8 cellular contexts compared by ENCODE assay signal in genomic region chr19:40717880-40718773, GRCh38. TPM values are rescaled to one million over a fixed set of nuclear protein-coding genes. Genes with fewer than 3 reads are reported as not detected.
DNase-seq lines count a peak whose midpoint lies in the region; ATAC-seq, FAIRE-seq and TF ChIP-seq lines count a peak whose summit lies in the region.

No MANE protein-coding gene starts in this region.

- peak overlapping the region; percentile 86; the same call in 1 of the 2 replicates for H3K9ac ChIP-seq in MM.1S (ENCODE audit: low read length)

- H3K27ac Mint-ChIP-seq in CD14-positive monocyte = peak overlapping the region; percentile 70 to 94 (median 86)

- H3K4me3 Mint-ChIP-seq in CD14-positive monocyte = peak overlapping the region; percentile 84 to 94

- no peak for ATAC-seq in lower lobe of right lung
- no peak for ATAC-seq in GM18511 (IDR thresholded peaks at IDR 0.05; ENCODE audit: unreplicated experiment)

- FAIRE-seq in bronchial epithelial cell (lab: Jason Lieb, UNC) = no peak

- peak overlapping the region; percentile 100 for H3K4me2 ChIP-seq in MM.1S (ENCODE audit: low read depth, low read length)

- H4K20me1 ChIP-seq in MM.1S (ENCODE audit: insufficient read depth, low read length) = no peaks in the 10 kb centered on the region

- H2AFZ ChIP-seq in MM.1S (ENCODE audit: low read length) = no peak overlapping the region; the same call in 1 of the 2 replicates

- TF ChIP-seq EP300 in transverse colon (IDR thresholded peaks at IDR 0.05; ENCODE audit: low read depth) = no peak

- DNase-seq in CD14-positive monocyte (ENCODE audit: low spot score) (no peak), MM.1S (no peak), bronchial epithelial cell (ENCODE audit: low read depth) (peak; percentile 33), lower lobe of right lung (peak; percentile 74), transverse colon (peak; percentile 45), cerebellum (ENCODE audit: low spot score) (no peak), HuH-7.5 (ENCODE audit: low spot score) (no peak)

- H3K4me1 ChIP-seq in MM.1S (ENCODE audit: low read length) (peaks cover 37% of the 10 kb centered on the region), lower lobe of right lung (peaks cover 69% of the 10 kb centered on the region), transverse colon (peaks cover 18 to 75% (median 61%) of the 10 kb centered on the region in 4 donors)

- TF ChIP-seq CTCF in CD14-positive monocyte (IDR thresholded peaks at IDR 0.05) (no peak), MM.1S (IDR thresholded peaks at IDR 0.05; ENCODE audit: low read length) (no peak), bronchial epithelial cell (IDR thresholded peaks at IDR 0.05; ENCODE audit: insufficient read depth, low read length, severe bottlenecking) (no peak), lower lobe of right lung (IDR thresholded peaks at IDR 0.05) (no peak), transverse colon (IDR thresholded peaks at IDR 0.05) (no peak)

- H3F3A ChIP-seq in MM.1S (ENCODE audit: insufficient read depth, low read length) = peaks cover 4% of the 10 kb centered on the region; the same call in 1 of the 2 replicates

- H3K79me2 ChIP-seq in MM.1S (ENCODE audit: low read length) = peaks cover 24% of the 10 kb centered on the region

- peaks cover 0 to 3% (median 0%) of the 10 kb centered on the region in 7 donors for H3K9me3 Mint-ChIP-seq in CD14-positive monocyte

- no peak for TF ChIP-seq POLR2A in transverse colon (IDR thresholded peaks at IDR 0.05)

- peaks cover 14 to 17% of the 10 kb centered on the region in 2 donors for H3K36me3 Mint-ChIP-seq in CD14-positive monocyte

- H3K4me3 ChIP-seq in MM.1S (ENCODE audit: low read length) = peak overlapping the region; percentile 85
- H3K4me3 ChIP-seq in bronchial epithelial cell (ENCODE audit: low read depth, low read length) = peak overlapping the region; percentile 99
- H3K4me3 ChIP-seq in lower lobe of right lung = peak overlapping the region; percentile 90
- peak overlapping the region; percentile 68 to 96 (median 88) for H3K4me3 ChIP-seq in transverse colon

- H3K9me2 ChIP-seq in MM.1S (replicated peaks; ENCODE audit: insufficient read depth, low read length) = no peaks in the 10 kb centered on the region

- no peaks in the 10 kb centered on the region for H3K9me3 ChIP-seq in MM.1S (replicated peaks; ENCODE audit: insufficient read depth, low read length)
- no peaks in the 10 kb centered on the region for H3K9me3 ChIP-seq in lower lobe of right lung
- no peaks in the 10 kb centered on the region for H3K9me3 ChIP-seq in transverse colon

- peaks cover 78% of the 10 kb centered on the region for H3K4me1 Mint-ChIP-seq in CD14-positive monocyte

- H3K36me3 ChIP-seq in MM.1S (replicated peaks; ENCODE audit: insufficient read depth, low read length) = no peaks in the 10 kb centered on the region
- peaks cover 13% of the 10 kb centered on the region for H3K36me3 ChIP-seq in bronchial epithelial cell (ENCODE audit: control insufficient read depth, insufficient read depth, low read length)
- H3K36me3 ChIP-seq in lower lobe of right lung = peaks cover 2% of the 10 kb centered on the region
- H3K36me3 ChIP-seq in transverse colon = no peaks in the 10 kb centered on the region

- WGBS in transverse colon (ENCODE audit: low coverage in 1 of 2), 2 donors = 0 to 22% methylated on average over 1 to 20 of the region's 20 CpGs

- in situ Hi-C loops in transverse colon (cut with MboI; ENCODE audit: low pct_ligation_motif_present in 1 of 4, low pct_unique_long_range_greater_than_20kb in 1 of 4, low sequenced_read_pairs in 3 of 4) = loop anchor here in 2 of 4 donors (5.0 to 25.0 kb wide), 2 partner anchors 34 to 94 kb away; partner anchors contain the start of genes ACTMAP (in 1 of the 2) and SNRPA (in 1 of the 2)

- intact Hi-C loops in CD14-positive monocyte (cut with micrococcal nuclease) = loop anchor here in 1 of 2 donors (1.0 to 2.0 kb wide), 3 partner anchors 27 to 80 kb away; no protein-coding TSS in a partner anchor
- intact Hi-C loops in lower lobe of right lung (cut with DNase I) = no loop called here
- intact Hi-C loops in transverse colon (cut with DNase I; ENCODE audit: low total_unique reads) = loop anchor here (10.0 kb wide), 1 partner anchor 87 kb away; no protein-coding TSS in a partner anchor

- H3K27ac ChIP-seq in MM.1S (ENCODE audit: low read length) (no peak overlapping the region), lower lobe of right lung (peak overlapping the region; percentile 99), transverse colon (peak overlapping the region; percentile 94 to 99 (median 98))

- peaks cover 0 to 6% (median 4%) of the 10 kb centered on the region in 3 donors for H3K27me3 Mint-ChIP-seq in CD14-positive monocyte (ENCODE audit: low read depth in 3 of 3)

- H3K27me3 ChIP-seq in MM.1S (replicated peaks; ENCODE audit: insufficient read depth, low read length) (no peaks in the 10 kb centered on the region), bronchial epithelial cell (ENCODE audit: control insufficient read depth, insufficient read depth, low read length) (no peaks in the 10 kb centered on the region), lower lobe of right lung (ENCODE audit: low read depth) (no peaks in the 10 kb centered on the region), transverse colon (no peaks in the 10 kb centered on the region)

RNA-seq across cellular contexts. Expression of gene ITPKC, which starts 1.2 kb away (rescaled TPM):
- polyA plus RNA-seq in CD14-positive monocyte = 1 to 10 TPM; 2.7 to 2.9 TPM
- 26.9 and 34.7 TPM in 2 replicates for total RNA-seq in bronchial epithelial cell
- total RNA-seq in lower lobe of right lung = 34.9 TPM
- 10 to 100 TPM; 14.7 to 56.1 (median 33.8) TPM for total RNA-seq in transverse colon
- 6.7 TPM for total RNA-seq in cerebellum

RNA-seq across cellular contexts. Expression of gene COQ8B, which starts 1.4 kb away (rescaled TPM):
- 10 to 100 TPM; 16.0 to 23.4 TPM for polyA plus RNA-seq in CD14-positive monocyte
- 20.0 and 23.9 TPM in 2 replicates for total RNA-seq in bronchial epithelial cell
- total RNA-seq in lower lobe of right lung = 43.9 TPM
- 10 to 100 TPM; 15.3 to 41.2 (median 36.5) TPM for total RNA-seq in transverse colon
- 31.7 TPM for total RNA-seq in cerebellum

RNA-seq across cellular contexts. Expression of gene NUMBL, which starts 27.7 kb away (rescaled TPM):
- polyA plus RNA-seq in CD14-positive monocyte = under 1 TPM; 0.12 to 0.45 TPM
- total RNA-seq in bronchial epithelial cell (8.4 and 12.9 TPM in 2 replicates), lower lobe of right lung (17.7 TPM), transverse colon (10 to 100 TPM in 3 of 4 donors, 1 to 10 TPM in 1; 9.0 to 44.9 (median 20.4) TPM), cerebellum (15.2 TPM)

RNA-seq across cellular contexts. Expression of gene ACTMAP, which starts 32.1 kb away (rescaled TPM):
- 1 to 10 TPM; 4.3 to 8.5 TPM for polyA plus RNA-seq in CD14-positive monocyte
- 0.26 TPM in 2 replicates for total RNA-seq in bronchial epithelial cell
- total RNA-seq in lower lobe of right lung = 17.6 TPM
- total RNA-seq in transverse colon = 10 to 100 TPM in 2 of 4 donors, 1 to 10 TPM in 2; 8.3 to 29.1 (median 12.1) TPM
- 0.82 TPM for total RNA-seq in cerebellum

RNA-seq across cellular contexts. Expression of gene SNRPA, which starts 32.9 kb away (rescaled TPM):
- 10 to 100 TPM; 27.9 to 44.2 TPM for polyA plus RNA-seq in CD14-positive monocyte
- total RNA-seq in bronchial epithelial cell = 19.5 and 30.3 TPM in 2 replicates
- total RNA-seq in lower lobe of right lung = 44.8 TPM
- total RNA-seq in transverse colon = 10 to 100 TPM; 45.1 to 85.3 (median 65.6) TPM
- total RNA-seq in cerebellum = 34.3 TPM

Comparison
In these comparisons a context has a peak if more than half of its experiments do, and no peak if none do; other contexts are left out.
1. DNase-seq: peak in bronchial epithelial cell (single experiment), lower lobe of right lung (single experiment) and transverse colon (single experiment); none in CD14-positive monocyte (single experiment), MM.1S (single experiment), cerebellum (single experiment) and HuH-7.5 (single experiment).
2. Peak in every context shown above with its lines, with median percentiles within 50 percentile points of each other: H3K4me3 ChIP-seq.